In the genomic region with DNA sequence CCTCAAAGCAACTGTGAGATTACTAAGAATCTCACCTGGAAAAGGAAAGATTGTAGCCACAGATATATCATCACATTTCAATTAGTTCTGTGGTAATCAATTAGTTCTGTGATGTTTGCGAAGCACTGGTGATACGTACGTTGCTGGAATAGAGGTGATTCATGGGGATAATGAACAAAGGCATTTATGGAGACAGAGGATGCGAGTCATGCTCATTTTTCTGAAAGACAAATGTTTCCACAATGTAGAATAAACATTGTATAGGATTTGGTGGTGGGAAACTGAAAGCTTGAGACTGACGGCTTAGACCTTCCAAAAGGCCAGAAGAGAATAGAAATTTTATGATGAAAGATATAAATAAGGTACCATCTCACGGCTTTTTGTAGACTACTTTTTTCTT, we compare ENCODE assay signal across 14 cellular contexts.
"Had no signal": no experiment of that assay in that cellular context is flagged by ENCODE, and none has a peak within 500 bp of the region (broad histone marks: within the 10 kb centered on the region; RNA-seq: fewer than 3 reads in every experiment).

No MANE protein-coding gene starts in this region.

- H3K4me1 ChIP-seq: gastroesophageal sphincter, heart right ventricle, left ventricle myocardium inferior, suprapubic skin, vagina had no signal

- DNase-seq: activated CD4-positive, alpha-beta T cell treated with anti-CD3 and anti-CD28 coated beads for 36 hours; activated CD4-positive, alpha-beta T cell treated with anti-CD3 and anti-CD28 coated beads, Interleukin-2, amount 50 U/mL, for 48 hours; amniotic stem cell; erythroblast; heart right ventricle; kidney glomerular epithelial cell; left ventricle myocardium inferior; stimulated activated naive CD8-positive, alpha-beta T cell treated with anti-CD3 and anti-CD28 coated beads, Interleukin-15, amount 100 ng/mL, for 72 hours; trophoblast cell had no signal

- H3K4me1 Mint-ChIP-seq: activated CD4-positive, alpha-beta T cell treated with anti-CD3 and anti-CD28 coated beads for 36 hours; stimulated activated naive CD8-positive, alpha-beta T cell treated with anti-CD3 and anti-CD28 coated beads, Interleukin-15, amount 100 ng/mL, for 72 hours; WTC11 had no signal

- H3K27ac Mint-ChIP-seq: activated CD4-positive, alpha-beta T cell treated with anti-CD3 and anti-CD28 coated beads for 36 hours; activated naive CD8-positive, alpha-beta T cell; stimulated activated naive CD8-positive, alpha-beta T cell treated with anti-CD3 and anti-CD28 coated beads, Interleukin-15, amount 100 ng/mL, for 72 hours; WTC11 had no signal

- H3K36me3 Mint-ChIP-seq: activated naive CD8-positive, alpha-beta T cell; WTC11 had no signal

- H3K27me3 ChIP-seq: gastroesophageal sphincter, heart right ventricle, suprapubic skin, vagina had no signal

- H3K9me3 Mint-ChIP-seq: WTC11 had no signal

- H3K4me3 Mint-ChIP-seq: activated CD4-positive, alpha-beta T cell treated with anti-CD3 and anti-CD28 coated beads for 36 hours; activated naive CD8-positive, alpha-beta T cell; stimulated activated naive CD8-positive, alpha-beta T cell treated with anti-CD3 and anti-CD28 coated beads, Interleukin-15, amount 100 ng/mL, for 72 hours; WTC11 had no signal

- ATAC-seq: activated CD4-positive, alpha-beta T cell treated with anti-CD3 and anti-CD28 coated beads for 36 hours; gastroesophageal sphincter; heart right ventricle; stimulated activated naive CD8-positive, alpha-beta T cell treated with anti-CD3 and anti-CD28 coated beads, Interleukin-15, amount 100 ng/mL, for 72 hours; WTC11 had no signal

- H3K36me3 ChIP-seq: gastroesophageal sphincter, heart right ventricle, left ventricle myocardium inferior, suprapubic skin, vagina had no signal

- H3K9me3 ChIP-seq: gastroesophageal sphincter, heart right ventricle, left ventricle myocardium inferior, suprapubic skin, vagina had no signal

- H3K27me3 Mint-ChIP-seq: activated CD4-positive, alpha-beta T cell treated with anti-CD3 and anti-CD28 coated beads for 36 hours; activated naive CD8-positive, alpha-beta T cell; stimulated activated naive CD8-positive, alpha-beta T cell treated with anti-CD3 and anti-CD28 coated beads, Interleukin-15, amount 100 ng/mL, for 72 hours had no signal

- H3K4me3 ChIP-seq: gastroesophageal sphincter, heart right ventricle, left ventricle myocardium inferior, suprapubic skin, vagina had no signal
